ENCODE assay signal across 9 cellular contexts in the genomic region with DNA sequence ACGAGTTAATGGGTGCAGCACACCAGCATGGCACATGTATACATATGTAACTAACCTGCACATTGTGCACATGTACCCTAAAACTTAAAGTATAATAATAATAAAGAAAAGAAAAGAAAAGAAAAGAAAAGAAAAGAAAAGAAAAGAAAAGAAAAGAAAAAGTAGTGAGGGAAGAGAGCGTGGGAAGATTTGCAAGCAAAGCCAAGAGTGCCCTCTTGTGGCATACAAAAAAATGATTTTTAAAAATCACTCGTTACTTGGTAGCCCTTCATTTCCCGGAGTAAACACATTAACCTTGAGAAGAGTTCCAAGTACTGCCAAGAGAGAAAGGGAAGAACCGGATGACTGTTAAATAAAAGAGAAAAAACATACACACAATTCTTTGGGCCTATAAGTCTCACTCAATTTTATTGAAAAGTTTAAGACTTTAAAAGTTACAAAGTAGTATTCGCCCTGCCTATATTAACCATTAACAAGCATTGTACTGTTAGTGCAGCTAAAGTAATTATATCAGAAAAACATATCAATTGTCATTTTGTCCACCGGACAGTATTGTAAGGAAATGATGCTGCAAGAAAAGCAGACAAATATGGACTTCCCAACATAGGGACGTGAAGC. TPM values are rescaled to one million over a fixed set of nuclear protein-coding genes. Genes with fewer than 3 reads are reported as not detected.
DNase-seq lines count a peak whose midpoint lies in the region; ATAC-seq, FAIRE-seq and TF ChIP-seq lines count a peak whose summit lies in the region.
"Had no signal": no experiment of that assay in that cellular context is flagged by ENCODE, and none has a peak within 500 bp of the region (broad histone marks: within the 10 kb centered on the region; RNA-seq: fewer than 3 reads in every experiment).

No MANE protein-coding gene starts in this region.

- H3K4me1 ChIP-seq in GM12878 (ENCODE audit: control insufficient read depth, insufficient read depth, low read length) (peaks cover 12% of the 10 kb centered on the region), transverse colon (peaks cover 0 to 16% (median 8%) of the 10 kb centered on the region in 4 donors)

- no peak overlapping the region for H3K4me2 ChIP-seq in GM12878 (ENCODE audit: control insufficient read depth, insufficient read depth)
- H3K4me2 ChIP-seq: BLaER1 had no signal

- peak; percentile 70 for ATAC-seq in GM12878
- no peak for ATAC-seq in HG02610 (IDR thresholded peaks at IDR 0.05; ENCODE audit: unreplicated experiment)

- H3K9me3 ChIP-seq in GM12878 (replicated peaks; ENCODE audit: control insufficient read depth, insufficient read depth, low read length) (no peaks in the 10 kb centered on the region), transverse colon (no peaks in the 10 kb centered on the region)
- H3K9me3 ChIP-seq: BLaER1 had no signal

- intact Hi-C loops in GM12878 (cut with micrococcal nuclease; ENCODE audit: unreplicated experiment) = loop anchor here (1.0 to 5.0 kb wide), 3 partner anchors 183 to 376 kb away; no protein-coding TSS in a partner anchor
- intact Hi-C loops in transverse colon (cut with DNase I; ENCODE audit: low total_unique reads) = no loop called here

- CTCF ChIA-PET in GM12878 (lab: Yijun Ruan, JAX) = interaction anchor here (0.6 to 4.2 kb wide), 31 partner anchors 14 to 652 kb away, joined by 3 to 117 read pairs (median 3); a partner anchor contains a TSS

- H3K27ac ChIP-seq in GM12878 (ENCODE audit: control insufficient read depth, insufficient read depth) (no peak overlapping the region), transverse colon (no peak overlapping the region)
- H3K27ac ChIP-seq: BLaER1 had no signal

- no TSS peak for BruUV-seq in GM12878 (replicated peaks; lab: Mats Ljungman, UMichigan)

- TF ChIP-seq EP300 in GM12878 (IDR thresholded peaks at IDR 0.05; ENCODE audit: borderline replicate concordance in 1 of 2, control insufficient read depth in 1 of 2, low read depth in 2 of 2, low read length in 2 of 2) (no peak), transverse colon (IDR thresholded peaks at IDR 0.05; ENCODE audit: low read depth) (no peak)

- peak; percentile 89 for FAIRE-seq in GM12878 (lab: Jason Lieb, UNC)
- peak; percentile 97 for FAIRE-seq in islet of Langerhans (lab: Jason Lieb, UNC)

- TF ChIP-seq RAD21 in GM12878 (IDR thresholded peaks at IDR 0.05; ENCODE audit: insufficient read depth, low read depth, low read length) = peak; percentile 83

- no peaks in the 10 kb centered on the region for H3K36me3 ChIP-seq in GM12878 (ENCODE audit: control insufficient read depth in 2 of 2, insufficient read depth in 2 of 2, low read length in 1 of 2)
- no peaks in the 10 kb centered on the region for H3K36me3 ChIP-seq in transverse colon

- H3K27me3 ChIP-seq in GM12878 (replicated peaks in 1 of 2; ENCODE audit: control insufficient read depth in 2 of 2, insufficient read depth in 2 of 2, low read length in 1 of 2) = no peaks in the 10 kb centered on the region; a peak in 1 of 4 replicates
- H3K27me3 ChIP-seq in transverse colon = peaks cover 31% of the 10 kb centered on the region

- POLR2A ChIA-PET in GM12878 (lab: Charles Lee) = interaction anchor here (1.4 kb wide), 1 partner anchor 280 kb away, joined by 5 read pairs; no protein-coding TSS in a partner anchor

- H2AFZ ChIP-seq in GM12878 (ENCODE audit: control insufficient read depth, low read depth, low read length) = no peak overlapping the region

- H4K20me1 ChIP-seq in GM12878 (ENCODE audit: control insufficient read depth, insufficient read depth) = no peaks in the 10 kb centered on the region

- DNase-seq in DMS153 treated with DMSO at 0.1 percent for 48 hours (lab: John Stamatoyannopoulos, UW; ENCODE audit: unreplicated experiment) (peak; percentile 22), DMS153 (lab: John Stamatoyannopoulos, UW) (no peak), NAMALWA (ENCODE audit: low spot score) (peak; percentile 61), GM12878 (ENCODE audit: low read depth, low spot score) (no peak), transverse colon (no peak)
- DNase-seq in stimulated activated CD4-positive, alpha-beta T cell treated with anti-CD3 and anti-CD28 coated beads, Interleukin-12 subunit alpha, Interleukin-12 subunit beta, amount 100 ng/mL, for 4 hours = no peak

- in situ Hi-C loops in GM12878 (cut with MboI) (loop anchor here (5.0 kb wide), 3 partner anchors 181 to 376 kb away; no protein-coding TSS in a partner anchor), transverse colon (cut with MboI; ENCODE audit: low pct_ligation_motif_present in 1 of 4, low pct_unique_long_range_greater_than_20kb in 1 of 4, low sequenced_read_pairs in 3 of 4) (loop anchor here (5.0 to 25.0 kb wide), 7 partner anchors 178 to 378 kb away; no protein-coding TSS in a partner anchor)

- TF ChIP-seq CTCF in GM12878 (IDR thresholded peaks at IDR 0.05 in 2 of 3, conservative IDR thresholded peaks at IDR 0.05 in 1 of 3; ENCODE audit: control insufficient read depth in 2 of 3, extremely low read depth in 1 of 3, insufficient read depth in 1 of 3, low read depth in 3 of 3, low read length in 3 of 3) (peak; percentile 40 to 70 (median 48); a peak in 5 of 6 replicates), transverse colon (IDR thresholded peaks at IDR 0.05) (peak; percentile 57 to 71 (median 65))

- H3K9ac ChIP-seq in GM12878 (ENCODE audit: control insufficient read depth, insufficient read depth, low read length) = no peak overlapping the region
- H3K9ac ChIP-seq: BLaER1 had no signal

- no peak overlapping the region for H3K4me3 ChIP-seq in GM12878
- no peak overlapping the region for H3K4me3 ChIP-seq in transverse colon
- H3K4me3 ChIP-seq: BLaER1 had no signal

- TF ChIP-seq POLR2A in GM12878 (IDR thresholded peaks at IDR 0.05; ENCODE audit: low read depth, low read length) (no peak), transverse colon (IDR thresholded peaks at IDR 0.05) (no peak)

- no peaks in the 10 kb centered on the region for H3K79me2 ChIP-seq in GM12878 (ENCODE audit: control insufficient read depth, insufficient read depth, low read length)

- SMC1A ChIA-PET in GM12878 (lab: Charles Lee; ENCODE audit: uncharacterized antibody, unreplicated experiment) = interaction anchor here (0.6 to 4.2 kb wide), 21 partner anchors 12 to 378 kb away, joined by 3 to 64 read pairs (median 5); a partner anchor contains a TSS

- RAD21 ChIA-PET in GM12878 (lab: Charles Lee; ENCODE audit: unreplicated experiment) = interaction anchor here (0.8 to 4.2 kb wide), 8 partner anchors 182 to 388 kb away, joined by 3 to 45 read pairs (median 6); no protein-coding TSS in a partner anchor

- WGBS in GM12878 (ENCODE audit: insufficient coverage, insufficient replicate concordance, low lambda C conversion rate, missing lambda C conversion rate) = 38% methylated on average over 8 of the region's 8 CpGs
- 25 to 36% methylated on average over 8 of the region's 8 CpGs for WGBS in transverse colon (ENCODE audit: low coverage in 1 of 2), 2 donors

TF ChIP-seq in GM12878, 131 proteins besides CTCF, POLR2A, EP300 and RAD21 (continues in another document):
- peak; percentile 18; the same call in 1 of the 2 replicates for TF ChIP-seq RAD51 (IDR thresholded peaks at IDR 0.05)
- TF ChIP-seq SUPT20H (IDR thresholded peaks at IDR 0.05; ENCODE audit: borderline replicate concordance, control insufficient read depth, low read depth, low read length) = no peak
- TF ChIP-seq NBN (IDR thresholded peaks at IDR 0.05) = peak; percentile 66; the same call in 1 of the 2 replicates

RNA-seq across cellular contexts. Expression of a gene that starts 6.2 kb away (rescaled TPM):
- not detected in 2 replicates for total RNA-seq in GM12878 (2013; cell fraction: nucleolus; rRNA removed)
- total RNA-seq in GM12878 (2014; rRNA removed) = not detected in 2 replicates
- total RNA-seq in GM12878 (2014; rRNA removed; fragmentation: Illumina TruSeq; extraction: Trizol) = not detected in 2 replicates
- total RNA-seq in GM12878 (2021) = not detected in 2 replicates
- not detected for polyA plus RNA-seq in GM12878 (2011; ENCODE audit: low read depth)
- not detected in 2 replicates for polyA plus RNA-seq in GM12878 (2011; rRNA removed)
- polyA plus RNA-seq in GM12878 (2011; cell fraction: cytosol; rRNA removed) = not detected in 2 replicates
- not detected in 2 replicates for polyA plus RNA-seq in GM12878 (2011; cell fraction: nucleus; rRNA removed)
- not detected in 2 replicates for polyA plus RNA-seq in GM12878 (2012)
- not detected in 2 replicates for polyA plus RNA-seq in GM12878 (2014; fragmentation: Illumina TruSeq; extraction: Trizol)
- not detected for polyA plus RNA-seq in GM12878 (2014; fragmentation: Nextera tagmentation; extraction: Ambion mirVana)
- polyA plus RNA-seq in GM12878 (2014; rRNA removed) = not detected in 2 replicates
- not detected for polyA plus RNA-seq in GM12878 (2016; fragmentation: Nextera tagmentation; extraction: Ambion mirVana)
- not detected in 2 replicates for polyA minus RNA-seq in GM12878 (2011; rRNA and poly(A)+ RNA removed)
- not detected in 2 replicates for polyA minus RNA-seq in GM12878 (2011; cell fraction: cytosol; rRNA and poly(A)+ RNA removed)
- polyA minus RNA-seq in GM12878 (2011; cell fraction: nucleus; rRNA and poly(A)+ RNA removed) = not detected in 2 replicates
- 1 to 10 TPM in 2 of 4 donors, not detected in 2; 1.1 to 2.1 TPM for total RNA-seq in transverse colon

RNA-seq across cellular contexts. Expression of a gene that starts 38.3 kb away (rescaled TPM):
- 17.4 and 21.2 TPM in 2 replicates for total RNA-seq in GM12878 (2013; cell fraction: nucleolus; rRNA removed)
- total RNA-seq in GM12878 (2014; rRNA removed) (33.0 and 44.9 TPM in 2 replicates), GM12878 (2014; rRNA removed; fragmentation: Illumina TruSeq; extraction: Trizol) (34.0 and 36.1 TPM in 2 replicates), GM12878 (2021) (32.3 and 33.8 TPM in 2 replicates), transverse colon (10 to 100 TPM in 3 of 4 donors, 1 to 10 TPM in 1; 3.6 to 23.8 (median 12.1) TPM)
- 23.6 TPM for polyA plus RNA-seq in GM12878 (2011; ENCODE audit: low read depth)
- polyA plus RNA-seq in GM12878 (2011; rRNA removed) (43.0 and 59.4 TPM in 2 replicates), GM12878 (2014; fragmentation: Illumina TruSeq; extraction: Trizol) (46.5 and 64.2 TPM in 2 replicates), GM12878 (2014; fragmentation: Nextera tagmentation; extraction: Ambion mirVana) (10 to 100 TPM; 36.0 to 45.2 TPM), GM12878 (2014; rRNA removed) (25.7 and 31.1 TPM in 2 replicates), GM12878 (2016; fragmentation: Nextera tagmentation; extraction: Ambion mirVana) (10 to 100 TPM; 44.1 to 50.3 TPM)
- 16.0 and 19.6 TPM in 2 replicates for polyA plus RNA-seq in GM12878 (2011; cell fraction: cytosol; rRNA removed)
- 9.3 and 14.8 TPM in 2 replicates for polyA plus RNA-seq in GM12878 (2011; cell fraction: nucleus; rRNA removed)
- 21.3 and 29.5 TPM in 2 replicates for polyA plus RNA-seq in GM12878 (2012)
- polyA minus RNA-seq in GM12878 (2011; rRNA and poly(A)+ RNA removed) = 28.2 and 37.3 TPM in 2 replicates
- polyA minus RNA-seq in GM12878 (2011; cell fraction: cytosol; rRNA and poly(A)+ RNA removed) = 7.7 and 9.6 TPM in 2 replicates
- polyA minus RNA-seq in GM12878 (2011; cell fraction: nucleus; rRNA and poly(A)+ RNA removed) = 3.4 and 5.4 TPM in 2 replicates

Comparison
In these comparisons a context has a peak if more than half of its experiments do, and no peak if none do; other contexts are left out.
1. DNase-seq: peak in DMS153 treated with DMSO at 0.1 percent for 48 hours (single experiment) and NAMALWA (single experiment); none in DMS153 (single experiment), GM12878 (single experiment), transverse colon (single experiment) and stimulated activated CD4-positive, alpha-beta T cell treated with anti-CD3 and anti-CD28 coated beads, Interleukin-12 subunit alpha, Interleukin-12 subunit beta, amount 100 ng/mL, for 4 hours (single experiment).